ENCODE assay signal across 25 cellular contexts in genomic region chr17:81672954-81673353, GRCh38. TPM values are rescaled to one million over a fixed set of nuclear protein-coding genes. Genes with fewer than 3 reads are reported as not detected.
"Had no signal": no experiment of that assay in that cellular context is flagged by ENCODE, and none has a peak within 500 bp of the region (broad histone marks: within the 10 kb centered on the region; RNA-seq: fewer than 3 reads in every experiment).

No MANE protein-coding gene starts in this region.

- H3K27me3 Mint-ChIP-seq: activated CD4-positive, alpha-beta memory T cell treated with anti-CD3 and anti-CD28 coated beads for 36 hours; activated naive CD8-positive, alpha-beta T cell; brain; T-helper 17 cell had no signal

- H3K9me3 Mint-ChIP-seq: activated CD4-positive, alpha-beta memory T cell treated with anti-CD3 and anti-CD28 coated beads for 36 hours; activated T-helper 1 cell treated with anti-CD3 and anti-CD28 coated beads, Interleukin-12 subunit alpha, Interleukin-12 subunit beta, Interleukin-2, Interleukin-4 antibody, amounts not matched to agents 30 ng/mL and 10 ng/mL and 1 ng/mL, durations not matched to agents 14 hours and 24 hours and 36 hours; brain; WTC11 had no signal

- ATAC-seq: T-helper 17 cell, WTC11 had no signal

- DNase-seq: activated CD4-positive, alpha-beta memory T cell treated with anti-CD3 and anti-CD28 coated beads for 36 hours; activated CD4-positive, alpha-beta T cell treated with anti-CD3 and anti-CD28 coated beads for 48 hours; activated CD4-positive, CD25-positive, alpha-beta regulatory T cell treated with anti-CD3 and anti-CD28 coated beads, Interleukin-2, amount 50 U/mL, for 72 hours; activated CD8-positive, alpha-beta memory T cell treated with anti-CD3 and anti-CD28 coated beads for 24 hours; activated effector memory CD4-positive, alpha-beta T cell treated with anti-CD3 and anti-CD28 coated beads, Interleukin-2, amount 50 U/mL, for 16 hours; activated naive CD4-positive, alpha-beta T cell treated with Interleukin-2 at 50 U/mL for 16 hours; amygdala; NCI-H1092; NCI-H1417 treated with DMSO at 0.1 percent for 48 hours; NCI-H1694 treated with DMSO at 0.1 percent for 48 hours; NCI-H2029 treated with DMSO at 0.1 percent for 48 hours; NCI-H345; NCI-H510A; NCI-H526 treated with DMSO at 0.1 percent for 48 hours; Peyer's patch; SIG-M5; T-helper 17 cell; T-helper 9 cell had no signal

- H3K4me3 Mint-ChIP-seq: activated CD4-positive, alpha-beta memory T cell treated with anti-CD3 and anti-CD28 coated beads for 36 hours; activated naive CD8-positive, alpha-beta T cell; activated T-helper 1 cell treated with anti-CD3 and anti-CD28 coated beads, Interleukin-12 subunit alpha, Interleukin-12 subunit beta, Interleukin-2, Interleukin-4 antibody, amounts not matched to agents 30 ng/mL and 10 ng/mL and 1 ng/mL, durations not matched to agents 14 hours and 24 hours and 36 hours; brain; T-helper 17 cell; WTC11 had no signal

- H3K4me3 ChIP-seq: Peyer's patch had no signal

- H3K27ac Mint-ChIP-seq: activated CD4-positive, alpha-beta memory T cell treated with anti-CD3 and anti-CD28 coated beads for 36 hours; activated naive CD8-positive, alpha-beta T cell; activated T-helper 1 cell treated with anti-CD3 and anti-CD28 coated beads, Interleukin-12 subunit alpha, Interleukin-12 subunit beta, Interleukin-2, Interleukin-4 antibody, amounts not matched to agents 30 ng/mL and 10 ng/mL and 1 ng/mL, durations not matched to agents 14 hours and 24 hours and 36 hours; brain; T-helper 17 cell; WTC11 had no signal

- H3K9me3 ChIP-seq: Peyer's patch had no signal

- H3K9ac ChIP-seq: KMS-11 had no signal

- H3K27me3 ChIP-seq: Peyer's patch had no signal

- H3K27ac ChIP-seq: KMS-11, Peyer's patch had no signal

- H3K36me3 Mint-ChIP-seq: activated naive CD8-positive, alpha-beta T cell had no signal

- FAIRE-seq: astrocyte had no signal

- H3K4me2 ChIP-seq: KMS-11 had no signal

RNA-seq across cellular contexts. Expression of gene PDE6G, which starts 16.6 kb away (rescaled TPM):
- total RNA-seq: astrocyte, MCF 10A, Peyer's patch had no signal
